In genomic region chr10:32954545-32955298, GRCh38 we compare ENCODE assay signal across 8 cellular contexts. TPM values are rescaled to one million over a fixed set of nuclear protein-coding genes. Genes with fewer than 3 reads are reported as not detected.
DNase-seq lines count a peak whose midpoint lies in the region; FAIRE-seq and TF ChIP-seq lines count a peak whose summit lies in the region.

No MANE protein-coding gene starts in this region.

- H3K36me3 ChIP-seq in PC-9 (ENCODE audit: low read depth) (peaks cover 38% of the 10 kb centered on the region), esophagus squamous epithelium (no peaks in the 10 kb centered on the region)

- CTCF ChIA-PET in Calu3 (lab: Charles Lee) (interaction anchor here (0.9 to 2.5 kb wide), 6 partner anchors 10 to 54 kb away, joined by 3 to 8 read pairs (median 5); no protein-coding TSS in a partner anchor), PC-9 (lab: Charles Lee) (interaction anchor here (0.9 kb wide), 1 partner anchor 54 kb away, joined by 4 read pairs; no protein-coding TSS in a partner anchor)

- no peaks in the 10 kb centered on the region for H3K27me3 ChIP-seq in PC-9 (ENCODE audit: insufficient read depth, low read depth)
- H3K27me3 ChIP-seq in esophagus squamous epithelium: no peaks in the 10 kb centered on the region

- H3K9me3 Mint-ChIP-seq in Calu3 (ENCODE audit: low read depth, unreplicated experiment) (no peaks in the 10 kb centered on the region), progenitor cell of endocrine pancreas (ENCODE audit: low read depth) (no peaks in the 10 kb centered on the region)

- no peaks in the 10 kb centered on the region for H3K27me3 Mint-ChIP-seq in Calu3 (ENCODE audit: unreplicated experiment)
- H3K27me3 Mint-ChIP-seq in progenitor cell of endocrine pancreas: no peaks in the 10 kb centered on the region

- 22 to 29% methylated on average over 8 of the region's 8 CpGs for WGBS in esophagus squamous epithelium, 2 donors

- no peak overlapping the region for H2AFZ ChIP-seq in PC-9

- peaks cover 43% of the 10 kb centered on the region for H3K4me1 Mint-ChIP-seq in Calu3 (ENCODE audit: low read depth, unreplicated experiment)
- peaks cover 74% of the 10 kb centered on the region for H3K4me1 Mint-ChIP-seq in progenitor cell of endocrine pancreas (ENCODE audit: low read depth)

- no peaks in the 10 kb centered on the region for H3F3A ChIP-seq in PC-9 (ENCODE audit: insufficient read depth, low read depth)

- H3K4me3 Mint-ChIP-seq in Calu3 (ENCODE audit: low read depth, unreplicated experiment) (peak overlapping the region; percentile 98), progenitor cell of endocrine pancreas (ENCODE audit: low read depth) (peak overlapping the region; percentile 66)

- peaks cover 97% of the 10 kb centered on the region for H3K36me3 Mint-ChIP-seq in Calu3 (ENCODE audit: insufficient read depth, unreplicated experiment)
- peaks cover 1% of the 10 kb centered on the region for H3K36me3 Mint-ChIP-seq in progenitor cell of endocrine pancreas (ENCODE audit: insufficient read depth)

- intact Hi-C loops in Calu3 (cut with micrococcal nuclease; ENCODE audit: unreplicated experiment): no loop called here
- intact Hi-C loops in PC-9 (cut with micrococcal nuclease; ENCODE audit: unreplicated experiment): loop anchor here (5.0 to 10.0 kb wide), 3 partner anchors 37 to 610 kb away; partner anchors contain the start of genes CCDC7 and EPC1
- intact Hi-C loops in esophagus squamous epithelium (cut with DNase I): no loop called here

- no peaks in the 10 kb centered on the region for H3K9me3 ChIP-seq in PC-9 (ENCODE audit: insufficient read depth, low read depth)
- no peaks in the 10 kb centered on the region for H3K9me3 ChIP-seq in esophagus squamous epithelium

- POLR2A ChIA-PET in PC-9 (lab: Charles Lee; ENCODE audit: unreplicated experiment): interaction anchor here (0.7 kb wide), 1 partner anchor 91 kb away, joined by 5 read pairs; no protein-coding TSS in a partner anchor

- H3K4me2 ChIP-seq in PC-9: peak overlapping the region; percentile 95

- peak overlapping the region; percentile 71; the same call in 1 of the 2 replicates for H3K27ac ChIP-seq in PC-9
- H3K27ac ChIP-seq in esophagus squamous epithelium: peak overlapping the region; percentile 42 to 98 (median 80)

- BruUV-seq in Calu3 (replicated peaks; lab: Mats Ljungman, UMichigan): no TSS peak
- BruUV-seq in PC-9 (replicated peaks; lab: Mats Ljungman, UMichigan): no TSS peak

- H4K20me1 ChIP-seq in PC-9 (ENCODE audit: insufficient read depth): peaks cover 51% of the 10 kb centered on the region

- H3K27ac Mint-ChIP-seq in Calu3 (ENCODE audit: unreplicated experiment) (peak overlapping the region; percentile 97), progenitor cell of endocrine pancreas (peak overlapping the region; percentile 66)

- peaks cover 94% of the 10 kb centered on the region for H3K79me2 ChIP-seq in PC-9 (ENCODE audit: low read depth)

- peaks cover 57% of the 10 kb centered on the region for H3K4me1 ChIP-seq in PC-9 (replicated peaks; ENCODE audit: insufficient read depth)
- peaks cover 18 to 85% (median 33%) of the 10 kb centered on the region in 3 donors for H3K4me1 ChIP-seq in esophagus squamous epithelium

- no peak for TF ChIP-seq POLR2A in esophagus squamous epithelium (IDR thresholded peaks at IDR 0.05)

- DNase-seq in Calu3 (no peak), PC-9 (no peak), esophagus squamous epithelium (lab: John Stamatoyannopoulos, UW) (no peak), progenitor cell of endocrine pancreas (ENCODE audit: low spot score, unreplicated experiment) (no peak), NCI-H1048 (lab: John Stamatoyannopoulos, UW) (no peak), NCI-H2171 treated with DMSO at 0.1 percent for 48 hours (lab: John Stamatoyannopoulos, UW) (no peak), RCC 7860 (ENCODE audit: low spot score) (no peak), cerebellar cortex (ENCODE audit: low spot score) (no peak)

- H3K9me2 ChIP-seq in PC-9 (ENCODE audit: insufficient read depth): no peaks in the 10 kb centered on the region

- TF ChIP-seq CTCF in Calu3 (IDR thresholded peaks at IDR 0.05; ENCODE audit: unreplicated experiment): no peak
- no peak for TF ChIP-seq CTCF in PC-9 (conservative IDR thresholded peaks at IDR 0.05)
- no peak for TF ChIP-seq CTCF in esophagus squamous epithelium (IDR thresholded peaks at IDR 0.05)
- TF ChIP-seq CTCF in progenitor cell of endocrine pancreas (IDR thresholded peaks at IDR 0.05; ENCODE audit: unreplicated experiment): no peak

- H3K4me3 ChIP-seq in PC-9 (peak overlapping the region; percentile 99; the same call in 1 of the 2 replicates), esophagus squamous epithelium (peak overlapping the region in 3 of 4 donors; percentile 72 to 98 (median 91))

- FAIRE-seq in RCC 7860 (lab: Jason Lieb, UNC): no peak

RNA-seq across cellular contexts. Expression of gene ITGB1, which starts 3.3 kb away (rescaled TPM):
- total RNA-seq in Calu3 (2022): 1,388 and 1,455 TPM in 2 replicates
- 307 and 421 TPM in 2 replicates for total RNA-seq in PC-9 (2021)
- total RNA-seq in esophagus squamous epithelium: 100 to 1,000 TPM in 3 of 4 donors, 10 to 100 TPM in 1; 70.5 to 323 (median 161) TPM
- 382 and 384 TPM in 2 replicates for total RNA-seq in progenitor cell of endocrine pancreas
